8 cellular contexts compared by ENCODE assay signal in genomic region chr11:78961186-78961782, GRCh38.
DNase-seq lines count a peak whose midpoint lies in the region; ATAC-seq and TF ChIP-seq lines count a peak whose summit lies in the region.

No MANE protein-coding gene starts in this region.

- H3K4me3 ChIP-seq in right lobe of liver = no peak overlapping the region

- no peak overlapping the region for H3K27ac ChIP-seq in right lobe of liver

- TF ChIP-seq CTCF in chondrocyte (IDR thresholded peaks at IDR 0.05) (peak; percentile 79), right lobe of liver (IDR thresholded peaks at IDR 0.05) (peak; percentile 46 to 70 (median 51))

- H3K27me3 ChIP-seq in right lobe of liver = no peaks in the 10 kb centered on the region

- no peaks in the 10 kb centered on the region for H3K9me3 ChIP-seq in right lobe of liver

- no peaks in the 10 kb centered on the region for H3K27me3 Mint-ChIP-seq in chondrocyte (ENCODE audit: low read depth)

- intact Hi-C loops in right lobe of liver (cut with DNase I) = loop anchor here in 1 of 2 donors (10.0 kb wide), 1 partner anchor 316 kb away; no protein-coding TSS in a partner anchor

- no peaks in the 10 kb centered on the region for H3K4me1 ChIP-seq in right lobe of liver

- WGBS in right lobe of liver (ENCODE audit: insufficient coverage, low coverage, low lambda C conversion rate, missing lambda C conversion rate) = 38% methylated on average over 2 of the region's 3 CpGs

- H3K36me3 ChIP-seq in right lobe of liver = no peaks in the 10 kb centered on the region

- ATAC-seq in right lobe of liver = peak; percentile 77 to 97 (median 87)
- no peak for ATAC-seq in HG03039 (IDR thresholded peaks at IDR 0.05; ENCODE audit: unreplicated experiment)
- ATAC-seq in HG03280 (IDR thresholded peaks at IDR 0.05; ENCODE audit: unreplicated experiment) = no peak

- H3K27ac Mint-ChIP-seq in chondrocyte (ENCODE audit: unreplicated experiment) = no peak overlapping the region

- H3K36me3 Mint-ChIP-seq in chondrocyte (ENCODE audit: low read depth) = no peaks in the 10 kb centered on the region

- H3K9me3 Mint-ChIP-seq in chondrocyte (ENCODE audit: low read depth) = no peaks in the 10 kb centered on the region

- peaks cover 13% of the 10 kb centered on the region for H3K4me1 Mint-ChIP-seq in chondrocyte (ENCODE audit: low read depth)

- no peak for TF ChIP-seq POLR2A in right lobe of liver (IDR thresholded peaks at IDR 0.05)

- H3K4me3 Mint-ChIP-seq in chondrocyte (ENCODE audit: unreplicated experiment) = peak overlapping the region; percentile 64

- peak; percentile 91 for DNase-seq in DMS53 treated with DMSO at 0.1 percent for 48 hours (lab: John Stamatoyannopoulos, UW; ENCODE audit: unreplicated experiment)
- DNase-seq in NCI-H1417 (lab: John Stamatoyannopoulos, UW) = peak; percentile 15 to 88 (median 63)
- DNase-seq in chondrocyte (ENCODE audit: low spot score) = no peak
- peak in 1 of 3 donors; percentile 33 for DNase-seq in right lobe of liver
- DNase-seq in COLO829 (ENCODE audit: low spot score) = no peak
- no peak for DNase-seq in stimulated activated CD4-positive, alpha-beta T cell treated with anti-CD3 and anti-CD28 coated beads, Interleukin-4, amount 100 ng/mL, for 1 hour

Comparison
In these comparisons a context has a peak if more than half of its experiments do, and no peak if none do; other contexts are left out.
1. DNase-seq: peak in DMS53 treated with DMSO at 0.1 percent for 48 hours (single experiment) and NCI-H1417 (3 of 3); none in chondrocyte (single experiment), COLO829 (single experiment) and stimulated activated CD4-positive, alpha-beta T cell treated with anti-CD3 and anti-CD28 coated beads, Interleukin-4, amount 100 ng/mL, for 1 hour (single experiment).
2. ATAC-seq: peak in right lobe of liver (4 of 4); none in HG03039 (single experiment) and HG03280 (single experiment).